ENCODE assay signal across 14 cellular contexts in the genomic region with DNA sequence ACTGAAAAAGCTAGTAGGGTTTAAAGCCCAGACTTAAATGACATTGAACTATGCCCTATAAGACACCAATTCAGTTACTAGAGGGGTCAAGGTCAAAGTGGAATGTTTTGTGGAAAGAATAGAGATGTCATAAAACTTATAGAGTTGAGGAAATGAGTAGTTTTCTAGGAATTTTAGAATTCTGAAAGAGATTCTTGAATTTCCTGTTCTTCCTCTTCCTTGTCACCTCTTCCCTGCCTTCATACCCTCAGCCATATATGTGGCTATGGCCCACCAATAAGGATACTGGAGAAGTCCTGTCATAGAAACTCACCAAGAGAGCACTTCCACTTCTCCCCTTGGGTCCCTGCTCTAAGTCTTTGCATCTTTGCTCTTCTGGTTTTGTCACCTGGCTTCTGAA.
"Had no signal": no experiment of that assay in that cellular context is flagged by ENCODE, and none has a peak within 500 bp of the region (broad histone marks: within the 10 kb centered on the region; RNA-seq: fewer than 3 reads in every experiment).

No MANE protein-coding gene starts in this region.

- H3K9me3 Mint-ChIP-seq: activated CD8-positive, alpha-beta T cell treated with anti-CD3 and anti-CD28 coated beads for 36 hours; type B pancreatic cell had no signal

- H3K4me3 ChIP-seq: cardiac muscle cell, gastroesophageal sphincter had no signal

- H3K36me3 ChIP-seq: cardiac muscle cell, gastroesophageal sphincter had no signal

- H3K9me3 ChIP-seq: gastroesophageal sphincter had no signal

- H3K36me3 Mint-ChIP-seq: type B pancreatic cell had no signal

- ATAC-seq: activated CD8-positive, alpha-beta T cell treated with anti-CD3 and anti-CD28 coated beads for 36 hours; gastroesophageal sphincter; left ventricle myocardium superior had no signal

- H3K4me3 Mint-ChIP-seq: activated CD8-positive, alpha-beta T cell treated with anti-CD3 and anti-CD28 coated beads for 36 hours; activated T-helper 1 cell treated with anti-CD3 and anti-CD28 coated beads, Interleukin-12 subunit alpha, Interleukin-12 subunit beta, Interleukin-2, Interleukin-4 antibody, amounts not matched to agents 30 ng/mL and 10 ng/mL and 1 ng/mL, durations not matched to agents 14 hours and 24 hours and 36 hours; T-helper 2 cell treated with Interferon-gamma antibody and Interleukin-4, amounts not matched to agents 5 μg/mL and 100 μg/mL, for 36 hours; type B pancreatic cell had no signal

- H3K27ac Mint-ChIP-seq: activated CD8-positive, alpha-beta T cell treated with anti-CD3 and anti-CD28 coated beads for 36 hours; T-helper 2 cell treated with Interferon-gamma antibody and Interleukin-4, amounts not matched to agents 5 μg/mL and 100 μg/mL, for 36 hours; type B pancreatic cell had no signal

- H3K27ac ChIP-seq: cardiac muscle cell, gastroesophageal sphincter had no signal

- DNase-seq: activated CD4-positive, CD25-positive, alpha-beta regulatory T cell treated with anti-CD3 and anti-CD28 coated beads, Interleukin-2, amount 50 U/mL, for 72 hours; activated CD8-positive, alpha-beta memory T cell treated with anti-CD3 and anti-CD28 coated beads, Interleukin-2, amount 50 U/mL, for 4 hours; activated CD8-positive, alpha-beta T cell treated with anti-CD3 and anti-CD28 coated beads for 36 hours; activated naive CD4-positive, alpha-beta T cell treated with Interleukin-2 at 50 U/mL for 16 hours; effector CD4-positive, alpha-beta T cell; kidney; left ventricle myocardium superior; stimulated activated naive CD4-positive, alpha-beta T cell; substantia nigra had no signal

- H3K27me3 Mint-ChIP-seq: activated CD8-positive, alpha-beta T cell treated with anti-CD3 and anti-CD28 coated beads for 36 hours; type B pancreatic cell had no signal

- H3K27me3 ChIP-seq: cardiac muscle cell, gastroesophageal sphincter had no signal
